Comparison of ENCODE assay signal across 17 cellular contexts in the genomic region with DNA sequence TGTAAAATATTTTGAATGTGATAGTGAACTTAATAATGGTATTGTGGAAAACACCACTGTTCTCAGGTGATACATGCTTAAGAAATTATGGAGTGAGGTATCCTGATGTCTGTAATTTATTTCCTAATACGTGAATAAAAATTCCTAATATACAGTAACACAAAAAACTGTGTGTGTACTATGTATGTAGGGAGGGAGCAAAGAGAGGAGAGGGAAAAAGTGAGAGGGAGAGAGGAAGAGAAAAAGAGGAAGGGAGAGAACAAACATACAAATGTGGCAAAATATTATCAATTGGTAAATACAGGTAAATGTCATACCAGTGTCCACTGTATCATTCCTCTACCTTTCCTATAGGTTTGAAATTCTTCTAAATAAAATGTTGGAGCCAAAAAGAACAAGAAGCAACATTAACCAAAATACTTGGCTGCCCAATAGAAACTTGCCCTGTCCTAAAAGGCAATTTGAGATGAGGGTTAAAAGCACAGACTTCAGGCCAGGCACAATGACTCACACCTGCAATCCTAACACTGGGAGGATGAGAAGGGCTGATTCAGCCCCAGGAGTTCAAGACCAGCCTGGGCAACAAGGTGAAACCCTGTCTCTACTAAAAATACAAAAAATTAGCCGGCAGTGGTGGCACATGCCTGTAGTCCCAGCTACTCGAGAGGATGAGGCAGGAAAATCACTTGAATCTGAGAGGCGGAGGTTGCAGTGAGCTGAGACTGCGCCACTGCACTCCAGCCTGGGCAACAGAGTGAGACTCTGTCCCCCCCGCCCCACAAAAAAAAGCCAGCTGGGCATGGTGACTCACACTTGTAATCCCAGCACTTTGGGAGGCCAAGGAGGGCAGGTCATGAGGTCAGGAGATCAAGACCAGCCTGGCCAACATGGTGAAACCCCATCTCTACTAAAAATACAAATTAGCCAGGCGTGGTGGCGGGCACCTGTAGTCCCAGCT. TPM values are rescaled to one million over a fixed set of nuclear protein-coding genes. Genes with fewer than 3 reads are reported as not detected.
DNase-seq lines count a peak whose midpoint lies in the region; ATAC-seq and TF ChIP-seq lines count a peak whose summit lies in the region.
"Had no signal": no experiment of that assay in that cellular context is flagged by ENCODE, and none has a peak within 500 bp of the region (broad histone marks: within the 10 kb centered on the region; RNA-seq: fewer than 3 reads in every experiment).

No MANE protein-coding gene starts in this region.

- H3F3A ChIP-seq in SK-N-SH (replicated peaks; ENCODE audit: insufficient read depth), result peaks cover 16% of the 10 kb centered on the region

- TF ChIP-seq POLR2A in sigmoid colon (IDR thresholded peaks at IDR 0.05), result no peak

- H3K79me2 ChIP-seq in SK-N-SH (ENCODE audit: insufficient read depth), result peaks cover 63% of the 10 kb centered on the region

- no peak for TF ChIP-seq RAD21 in SK-N-SH (IDR thresholded peaks at IDR 0.05; ENCODE audit: low read length)

- no peak for DNase-seq in stimulated activated naive CD8-positive, alpha-beta T cell treated with anti-CD3 and anti-CD28 coated beads, Interleukin-15, amount 100 ng/mL, for 72 hours
- DNase-seq in SK-N-SH (no peak), fibroblast of villous mesenchyme (ENCODE audit: low read depth) (peak; percentile 14), 8988T (no peak), brain microvascular endothelial cell (no peak), amygdala (lab: John Stamatoyannopoulos, UW) (no peak), sigmoid colon (no peak)
- DNase-seq: activated gamma-delta T cell; central memory CD4-positive, alpha-beta T cell; hippocampal formation; lower lobe of right lung; NCI-H2081 treated with DMSO at 0.1 percent for 48 hours; ovary; SHP77 treated with DMSO at 0.1 percent for 48 hours; stimulated activated CD4-positive, alpha-beta T cell treated with anti-CD3 and anti-CD28 coated beads, Interleukin-12 subunit alpha, Interleukin-12 subunit beta, amount 100 ng/mL, for 4 hours had no signal

- H3K9me2 ChIP-seq in SK-N-SH, result no peaks in the 10 kb centered on the region

- H3K4me3 Mint-ChIP-seq in stimulated activated naive CD8-positive, alpha-beta T cell treated with anti-CD3 and anti-CD28 coated beads, Interleukin-15, Interleukin-2, amounts not matched to agents 100 ng/mL and 50 ng/mL, for 24 hours, result no peak overlapping the region
- no peak overlapping the region for H3K4me3 Mint-ChIP-seq in stimulated activated naive CD8-positive, alpha-beta T cell treated with anti-CD3 and anti-CD28 coated beads, Interleukin-15, amount 100 ng/mL, for 72 hours

- no peak overlapping the region for H3K4me2 ChIP-seq in SK-N-SH
- H3K4me2 ChIP-seq: KMS-11 had no signal

- POLR2A ChIA-PET in SK-N-SH (lab: Yijun Ruan, JAX), result no interaction called here

- TF ChIP-seq CTCF in SK-N-SH (IDR thresholded peaks at IDR 0.05), result no peak
- no peak for TF ChIP-seq CTCF in fibroblast of villous mesenchyme (IDR thresholded peaks at IDR 0.05; ENCODE audit: insufficient read depth, low read depth, low read length)
- no peak for TF ChIP-seq CTCF in brain microvascular endothelial cell (IDR thresholded peaks at IDR 0.05; ENCODE audit: low read depth, low read length, missing control alignments)
- TF ChIP-seq CTCF in sigmoid colon (IDR thresholded peaks at IDR 0.05), result no peak

- H3K4me1 ChIP-seq in SK-N-SH (ENCODE audit: control insufficient read depth in 1 of 2, insufficient read depth in 2 of 2, low read depth in 1 of 2, low read length in 1 of 2), result no peaks in the 10 kb centered on the region; a peak in 1 of 4 replicates
- peaks cover 0 to 3% (median 0%) of the 10 kb centered on the region in 4 donors for H3K4me1 ChIP-seq in sigmoid colon
- H3K4me1 ChIP-seq: lower lobe of right lung had no signal

- H3K4me1 Mint-ChIP-seq in stimulated activated naive CD8-positive, alpha-beta T cell treated with anti-CD3 and anti-CD28 coated beads, Interleukin-15, Interleukin-2, amounts not matched to agents 100 ng/mL and 50 ng/mL, for 24 hours (ENCODE audit: low read depth), result peaks cover 38% of the 10 kb centered on the region
- peaks cover 34% of the 10 kb centered on the region for H3K4me1 Mint-ChIP-seq in stimulated activated naive CD8-positive, alpha-beta T cell treated with anti-CD3 and anti-CD28 coated beads, Interleukin-15, amount 100 ng/mL, for 72 hours

- H2AFZ ChIP-seq in SK-N-SH (ENCODE audit: low read depth), result no peak overlapping the region

- ATAC-seq in stimulated activated naive CD8-positive, alpha-beta T cell treated with anti-CD3 and anti-CD28 coated beads, Interleukin-15, amount 100 ng/mL, for 72 hours, result no peak

- H3K36me3 ChIP-seq in SK-N-SH (replicated peaks in 1 of 2; ENCODE audit: control insufficient read depth in 1 of 2, insufficient read depth in 2 of 2, low read length in 1 of 2), result no peaks in the 10 kb centered on the region
- H3K36me3 ChIP-seq in brain microvascular endothelial cell (replicated peaks), result no peaks in the 10 kb centered on the region
- H3K36me3 ChIP-seq in sigmoid colon, result no peaks in the 10 kb centered on the region
- H3K36me3 ChIP-seq: ovary had no signal

- intact Hi-C loops in sigmoid colon (cut with DNase I), result no loop called here

- no peaks in the 10 kb centered on the region for H3K27me3 Mint-ChIP-seq in stimulated activated naive CD8-positive, alpha-beta T cell treated with anti-CD3 and anti-CD28 coated beads, Interleukin-15, Interleukin-2, amounts not matched to agents 100 ng/mL and 50 ng/mL, for 24 hours
- H3K27me3 Mint-ChIP-seq in stimulated activated naive CD8-positive, alpha-beta T cell treated with anti-CD3 and anti-CD28 coated beads, Interleukin-15, amount 100 ng/mL, for 72 hours, result no peaks in the 10 kb centered on the region

- H3K9me3 Mint-ChIP-seq in stimulated activated naive CD8-positive, alpha-beta T cell treated with anti-CD3 and anti-CD28 coated beads, Interleukin-15, Interleukin-2, amounts not matched to agents 100 ng/mL and 50 ng/mL, for 24 hours, result no peaks in the 10 kb centered on the region
- no peaks in the 10 kb centered on the region for H3K9me3 Mint-ChIP-seq in stimulated activated naive CD8-positive, alpha-beta T cell treated with anti-CD3 and anti-CD28 coated beads, Interleukin-15, amount 100 ng/mL, for 72 hours

- H3K27me3 ChIP-seq in SK-N-SH (ENCODE audit: insufficient read depth) (no peaks in the 10 kb centered on the region), brain microvascular endothelial cell (replicated peaks) (no peaks in the 10 kb centered on the region), sigmoid colon (no peaks in the 10 kb centered on the region)
- H3K27me3 ChIP-seq: ovary had no signal

- peaks cover 13% of the 10 kb centered on the region for H3K36me3 Mint-ChIP-seq in stimulated activated naive CD8-positive, alpha-beta T cell treated with anti-CD3 and anti-CD28 coated beads, Interleukin-15, Interleukin-2, amounts not matched to agents 100 ng/mL and 50 ng/mL, for 24 hours (ENCODE audit: low read depth)

- CTCF ChIA-PET in SK-N-SH (lab: Yijun Ruan, JAX), result interaction anchor here (1.3 kb wide), 1 partner anchor 14 kb away, joined by 3 read pairs; no protein-coding TSS in a partner anchor

- H3K4me3 ChIP-seq in SK-N-SH (ENCODE audit: low read depth in 2 of 2, low read length in 1 of 2) (no peak overlapping the region), fibroblast of villous mesenchyme (ENCODE audit: low read depth, low read length) (no peak overlapping the region), brain microvascular endothelial cell (ENCODE audit: low read depth, low read length) (no peak overlapping the region), sigmoid colon (no peak overlapping the region)
- H3K4me3 ChIP-seq: lower lobe of right lung, ovary had no signal

- WGBS in SK-N-SH (ENCODE audit: low lambda C conversion rate), result 93% methylated on average over 8 of the region's 8 CpGs
- WGBS in sigmoid colon, 2 donors, result 92 to 93% methylated on average over 8 of the region's 8 CpGs

- TF ChIP-seq EP300 in SK-N-SH (IDR thresholded peaks at IDR 0.05; ENCODE audit: borderline replicate concordance in 1 of 2, low read depth in 1 of 2, low read length in 1 of 2) (no peak), sigmoid colon (IDR thresholded peaks at IDR 0.05) (no peak)

- H3K27ac Mint-ChIP-seq in stimulated activated naive CD8-positive, alpha-beta T cell treated with anti-CD3 and anti-CD28 coated beads, Interleukin-15, Interleukin-2, amounts not matched to agents 100 ng/mL and 50 ng/mL, for 24 hours, result peak overlapping the region; percentile 43
- peak overlapping the region in 1 of 2 donors; percentile 53 for H3K27ac Mint-ChIP-seq in stimulated activated naive CD8-positive, alpha-beta T cell treated with anti-CD3 and anti-CD28 coated beads, Interleukin-15, amount 100 ng/mL, for 72 hours

- H4K20me1 ChIP-seq in SK-N-SH (ENCODE audit: insufficient read depth), result 0 out of 2 replicates have a peak, but pooled peaks cover 6% of the 10 kb centered on the region

- in situ Hi-C loops in brain microvascular endothelial cell (cut with HindIII; ENCODE audit: low pct_ligation_motif_present, low sequenced_read_pairs), result no loop called here

- H3K9me3 ChIP-seq in SK-N-SH (no peaks in the 10 kb centered on the region), sigmoid colon (no peaks in the 10 kb centered on the region)
- H3K9me3 ChIP-seq: lower lobe of right lung, ovary had no signal

- H3K27ac ChIP-seq in SK-N-SH (ENCODE audit: low read depth in 2 of 2, low read length in 1 of 2) (no peak overlapping the region), brain microvascular endothelial cell (no peak overlapping the region), sigmoid colon (no peak overlapping the region)
- H3K27ac ChIP-seq: KMS-11, lower lobe of right lung, ovary had no signal

- H3K9ac ChIP-seq in SK-N-SH, result no peak overlapping the region
- H3K9ac ChIP-seq: KMS-11 had no signal

RNA-seq across cellular contexts. Expression of a gene that starts 14.5 kb away (rescaled TPM):
- 16.3 and 23.1 TPM in 2 replicates for polyA plus RNA-seq in SK-N-SH (2012; rRNA removed)
- 13.0 and 15.7 TPM in 2 replicates for polyA plus RNA-seq in SK-N-SH (2012; cell fraction: cytosol; rRNA removed)
- 34.5 and 38.7 TPM in 2 replicates for polyA plus RNA-seq in SK-N-SH (2012; cell fraction: nucleus; rRNA removed)
- total RNA-seq in fibroblast of villous mesenchyme, result 16.8 and 19.0 TPM in 2 replicates
- total RNA-seq in sigmoid colon, result 10 to 100 TPM; 28.3 to 37.7 (median 28.5) TPM
- polyA plus RNA-seq in sigmoid colon, result 10 to 100 TPM; 10.9 to 26.2 (median 14.4) TPM

RNA-seq across cellular contexts. Expression of a gene that starts 18.3 kb away (rescaled TPM):
- polyA plus RNA-seq in SK-N-SH (2012; rRNA removed), result 0.08 and 0.10 TPM in 2 replicates
- polyA plus RNA-seq in SK-N-SH (2012; cell fraction: cytosol; rRNA removed), result 0.04 and 0.05 TPM in 2 replicates
- 0.02 TPM in 1 of 2 replicates, not detected in the other for polyA plus RNA-seq in SK-N-SH (2012; cell fraction: nucleus; rRNA removed)
- total RNA-seq in fibroblast of villous mesenchyme, result under 0.01 TPM in 1 of 2 replicates, not detected in the other
- total RNA-seq in sigmoid colon, result not detected
- not detected for polyA plus RNA-seq in sigmoid colon
- total RNA-seq: lower lobe of right lung had no signal

RNA-seq across cellular contexts. Expression of a gene that starts 38.8 kb away (rescaled TPM):
- polyA plus RNA-seq in SK-N-SH (2012; rRNA removed) (0.03 and 0.08 TPM in 2 replicates), sigmoid colon (under 1 TPM in 1 of 3 donors, not detected in 2; 0.09 TPM)
- 0.01 and 0.07 TPM in 2 replicates for polyA plus RNA-seq in SK-N-SH (2012; cell fraction: cytosol; rRNA removed)
- polyA plus RNA-seq in SK-N-SH (2012; cell fraction: nucleus; rRNA removed), result 0.13 and 0.58 TPM in 2 replicates
- total RNA-seq in fibroblast of villous mesenchyme (1.7 and 4.5 TPM in 2 replicates), sigmoid colon (under 1 TPM in 1 of 4 donors, not detected in 3; 0.36 TPM)
- total RNA-seq: lower lobe of right lung, ovary had no signal
- polyA plus RNA-seq: ovary had no signal

RNA-seq across cellular contexts. Expression of a gene that starts 43.3 kb away (rescaled TPM):
- polyA plus RNA-seq in SK-N-SH (2012; rRNA removed), result 0.67 and 0.90 TPM in 2 replicates
- polyA plus RNA-seq in SK-N-SH (2012; cell fraction: cytosol; rRNA removed), result 0.26 and 0.33 TPM in 2 replicates
- polyA plus RNA-seq in SK-N-SH (2012; cell fraction: nucleus; rRNA removed), result 2.6 and 2.8 TPM in 2 replicates
- total RNA-seq in fibroblast of villous mesenchyme, result 0.86 and 1.9 TPM in 2 replicates
- 1 to 10 TPM in 2 of 4 donors, under 1 TPM in 1, not detected in 1; 0.71 to 3.9 (median 1.8) TPM for total RNA-seq in sigmoid colon
- 1 to 10 TPM in 1 of 3 donors, under 1 TPM in 1, not detected in 1; 0.60 to 1.5 TPM for polyA plus RNA-seq in sigmoid colon
